In genomic region chr5:140148508-140148907, GRCh38 we compare ENCODE assay signal across 16 cellular contexts. TPM values are rescaled to one million over a fixed set of nuclear protein-coding genes. Genes with fewer than 3 reads are reported as not detected.
DNase-seq lines count a peak whose midpoint lies in the region; ATAC-seq and TF ChIP-seq lines count a peak whose summit lies in the region.
"Had no signal": no experiment of that assay in that cellular context is flagged by ENCODE, and none has a peak within 500 bp of the region (broad histone marks: within the 10 kb centered on the region; RNA-seq: fewer than 3 reads in every experiment).

No MANE protein-coding gene starts in this region.

- H4K20me1 ChIP-seq in GM23338 (replicated peaks; ENCODE audit: insufficient read depth) = peaks cover 3% of the 10 kb centered on the region; the same call in 1 of the 2 replicates

- H3F3A ChIP-seq in GM23338 (replicated peaks; ENCODE audit: low read depth) = no peaks in the 10 kb centered on the region

- peaks cover 47% of the 10 kb centered on the region for H3K27me3 Mint-ChIP-seq in GM23338 (ENCODE audit: insufficient read depth, low read depth, poor library complexity)

- no peak overlapping the region for H3K4me3 ChIP-seq in GM23338

- H3K27ac ChIP-seq in GM23338 (ENCODE audit: low read depth) = no peak overlapping the region

- H3K4me1 ChIP-seq in GM23338 (ENCODE audit: insufficient read depth) = peaks cover 20% of the 10 kb centered on the region

- no peak overlapping the region for H2AFZ ChIP-seq in GM23338

- DNase-seq in AG08395 (ENCODE audit: low spot score) (peak; percentile 54), GM23338 (ENCODE audit: low spot score) (peak; percentile 89), astrocyte of the hippocampus (ENCODE audit: low read depth, low spot score) (peak; percentile 26), left kidney (ENCODE audit: low read depth, low spot score) (peak; percentile 70), SW480 (ENCODE audit: low spot score) (no peak)
- no peak for DNase-seq in stimulated activated CD4-positive, alpha-beta T cell treated with anti-CD3 and anti-CD28 coated beads, Interleukin-1b, Interleukin-23, amount 100 ng/mL, for 48 hours
- DNase-seq: activated CD4-positive, alpha-beta T cell treated with anti-CD3 and anti-CD28 coated beads, Interleukin-2, amount 10 ng/mL, durations not matched to agents 24 days and 14 days; CD4-positive, alpha-beta T cell; effector CD8-positive, alpha-beta T cell; left colon; naive B cell; NCI-H2107; stimulated activated naive CD8-positive, alpha-beta T cell treated with anti-CD3 and anti-CD28 coated beads, Interleukin-15, amount 100 ng/mL, for 72 hours had no signal

- H3K36me3 ChIP-seq in GM23338 (ENCODE audit: insufficient read depth) = no peaks in the 10 kb centered on the region; the same call in 1 of the 2 replicates

- no peaks in the 10 kb centered on the region for H3K79me2 ChIP-seq in GM23338 (replicated peaks; ENCODE audit: insufficient read depth)

- H3K27ac Mint-ChIP-seq in GM23338 = no peak overlapping the region
- H3K27ac Mint-ChIP-seq: activated CD4-positive, alpha-beta T cell treated with anti-CD3 and anti-CD28 coated beads, Interleukin-2, amount 10 ng/mL, durations not matched to agents 24 days and 14 days; activated T-helper 1 cell treated with anti-CD3 and anti-CD28 coated beads, Interleukin-12 subunit alpha, Interleukin-12 subunit beta, Interleukin-2, Interleukin-4 antibody, amounts not matched to agents 30 ng/mL and 10 ng/mL and 1 ng/mL, durations not matched to agents 14 hours and 24 hours and 36 hours; CD4-positive, alpha-beta T cell; naive B cell; stimulated activated naive CD8-positive, alpha-beta T cell treated with anti-CD3 and anti-CD28 coated beads, Interleukin-15, amount 100 ng/mL, for 72 hours had no signal

- H3K9me3 Mint-ChIP-seq in GM23338 = no peaks in the 10 kb centered on the region
- H3K9me3 Mint-ChIP-seq: activated CD4-positive, alpha-beta T cell treated with anti-CD3 and anti-CD28 coated beads, Interleukin-2, amount 10 ng/mL, durations not matched to agents 24 days and 14 days; activated T-helper 1 cell treated with anti-CD3 and anti-CD28 coated beads, Interleukin-12 subunit alpha, Interleukin-12 subunit beta, Interleukin-2, Interleukin-4 antibody, amounts not matched to agents 30 ng/mL and 10 ng/mL and 1 ng/mL, durations not matched to agents 14 hours and 24 hours and 36 hours; CD4-positive, alpha-beta T cell; naive B cell; stimulated activated naive CD8-positive, alpha-beta T cell treated with anti-CD3 and anti-CD28 coated beads, Interleukin-15, amount 100 ng/mL, for 72 hours had no signal

- no peak overlapping the region for H3K4me3 Mint-ChIP-seq in GM23338
- H3K4me3 Mint-ChIP-seq: activated CD4-positive, alpha-beta T cell treated with anti-CD3 and anti-CD28 coated beads, Interleukin-2, amount 10 ng/mL, durations not matched to agents 24 days and 14 days; activated T-helper 1 cell treated with anti-CD3 and anti-CD28 coated beads, Interleukin-12 subunit alpha, Interleukin-12 subunit beta, Interleukin-2, Interleukin-4 antibody, amounts not matched to agents 30 ng/mL and 10 ng/mL and 1 ng/mL, durations not matched to agents 14 hours and 24 hours and 36 hours; CD4-positive, alpha-beta T cell; stimulated activated naive CD8-positive, alpha-beta T cell treated with anti-CD3 and anti-CD28 coated beads, Interleukin-15, amount 100 ng/mL, for 72 hours had no signal

- peak in 1 of 2 experiments; percentile 27; a peak in 2 of 4 replicates for TF ChIP-seq CTCF in GM23338 (conservative IDR thresholded peaks at IDR 0.05; ENCODE audit: low read depth in 2 of 2)

- H3K36me3 Mint-ChIP-seq in GM23338 (ENCODE audit: low read depth) = no peaks in the 10 kb centered on the region
- H3K36me3 Mint-ChIP-seq: naive B cell had no signal

- ATAC-seq in GM23338 = peak; percentile 60
- no peak for ATAC-seq in GM19035 (IDR thresholded peaks at IDR 0.05; ENCODE audit: unreplicated experiment)
- no peak for ATAC-seq in HG03521 (IDR thresholded peaks at IDR 0.05; ENCODE audit: unreplicated experiment)
- ATAC-seq: left colon; stimulated activated naive CD8-positive, alpha-beta T cell treated with anti-CD3 and anti-CD28 coated beads, Interleukin-15, amount 100 ng/mL, for 72 hours had no signal

- H3K9me2 ChIP-seq in GM23338 (ENCODE audit: insufficient read depth) = no peaks in the 10 kb centered on the region

- no peak overlapping the region for H3K4me2 ChIP-seq in GM23338

- H3K4me1 Mint-ChIP-seq in GM23338 = peaks cover 38% of the 10 kb centered on the region

- peaks cover 59% of the 10 kb centered on the region for H3K27me3 ChIP-seq in GM23338 (ENCODE audit: insufficient read depth)

TF ChIP-seq in GM23338, 12 proteins besides CTCF, POLR2A, EP300 and RAD21 (continues in another document):
- TF ChIP-seq NANOG (IDR thresholded peaks at IDR 0.05; ENCODE audit: borderline replicate concordance) = no peak
- TF ChIP-seq JUNB (IDR thresholded peaks at IDR 0.05; ENCODE audit: unreplicated experiment) = no peak
- TF ChIP-seq EZH2phosphoT487 (IDR thresholded peaks at IDR 0.05; ENCODE audit: unreplicated experiment) = no peak
- TF ChIP-seq STAT1 (IDR thresholded peaks at IDR 0.05; ENCODE audit: unreplicated experiment) = no peak
- TF ChIP-seq ZNF331 (CRISPR knock-in tag; IDR thresholded peaks at IDR 0.05; ENCODE audit: low read depth) = no peak
- TF ChIP-seq CREB1 (CRISPR knock-in tag; IDR thresholded peaks at IDR 0.05; ENCODE audit: low read depth) = no peak
- no peak for TF ChIP-seq ZNF114 (CRISPR knock-in tag; IDR thresholded peaks at IDR 0.05)
- TF ChIP-seq ETS1 (IDR thresholded peaks at IDR 0.05) = no peak
- TF ChIP-seq REST (IDR thresholded peaks at IDR 0.05; ENCODE audit: unreplicated experiment) = no peak
- no peak for TF ChIP-seq EZH2 (IDR thresholded peaks at IDR 0.05; ENCODE audit: low read depth, unreplicated experiment)
- TF ChIP-seq POLR2AphosphoS5 (IDR thresholded peaks at IDR 0.05; ENCODE audit: low read depth) = no peak

RNA-seq across cellular contexts. Expression of gene IGIP, which starts 22.8 kb away (rescaled TPM):
- 0.38 and 1.0 TPM in 2 replicates for total RNA-seq in GM23338 (2014; rRNA removed; shearing (Covaris generic))
- 0.19 and 0.21 TPM in 2 replicates for polyA plus RNA-seq in GM23338 (2016; fragmentation: Nextera tagmentation; extraction: Ambion mirVana)

RNA-seq across cellular contexts. Expression of gene CYSTM1, which starts 26.5 kb away (rescaled TPM):
- total RNA-seq in GM23338 (2014; rRNA removed; shearing (Covaris generic)) = 14.4 and 15.0 TPM in 2 replicates
- 42.3 and 46.0 TPM in 2 replicates for polyA plus RNA-seq in GM23338 (2016; fragmentation: Nextera tagmentation; extraction: Ambion mirVana)

RNA-seq across cellular contexts. Expression of gene PURA, which starts 34.6 kb away (rescaled TPM):
- 2.3 and 2.6 TPM in 2 replicates for total RNA-seq in GM23338 (2014; rRNA removed; shearing (Covaris generic))
- polyA plus RNA-seq in GM23338 (2016; fragmentation: Nextera tagmentation; extraction: Ambion mirVana) = 1.3 and 1.5 TPM in 2 replicates

Comparison
In these comparisons a context has a peak if more than half of its experiments do, and no peak if none do; other contexts are left out.
1. DNase-seq: peak in AG08395 (single experiment), GM23338 (single experiment), astrocyte of the hippocampus (single experiment) and left kidney (single experiment); none in SW480 (single experiment) and stimulated activated CD4-positive, alpha-beta T cell treated with anti-CD3 and anti-CD28 coated beads, Interleukin-1b, Interleukin-23, amount 100 ng/mL, for 48 hours (single experiment).